Comparison of ENCODE assay signal across 8 cellular contexts in genomic region chr1:84480658-84481057, GRCh38. TPM values are rescaled to one million over a fixed set of nuclear protein-coding genes. Genes with fewer than 3 reads are reported as not detected.
A peak's percentile ranks its signal among the peaks of the same experiment; 100 is the strongest.
DNase-seq lines count a peak whose midpoint lies in the region; ATAC-seq and TF ChIP-seq lines count a peak whose summit lies in the region.

No MANE protein-coding gene starts in this region.

- peaks cover 45% of the 10 kb centered on the region for H4K20me1 ChIP-seq in Loucy (ENCODE audit: insufficient read depth, low read length, poor library complexity, severe bottlenecking)

- no peak overlapping the region for H2AFZ ChIP-seq in Loucy (ENCODE audit: low read length)

- H3K4me1 Mint-ChIP-seq in activated CD4-positive, alpha-beta T cell treated with anti-CD3 and anti-CD28 coated beads for 36 hours: peaks cover 45% of the 10 kb centered on the region

- CTCF ChIA-PET in activated CD4-positive, alpha-beta T cell treated with anti-CD3 and anti-CD28 coated beads for 36 hours (lab: Charles Lee): interaction anchor here (1.0 to 2.6 kb wide), 16 partner anchors 13 to 339 kb away, joined by 3 to 11 read pairs (median 4); partner anchors contain the start of gene CTBS

- POLR2A ChIA-PET in activated CD4-positive, alpha-beta T cell treated with anti-CD3 and anti-CD28 coated beads for 36 hours (lab: Charles Lee): interaction anchor here (1.0 to 1.2 kb wide), 2 partner anchors 23 to 25 kb away, joined by 3 to 6 read pairs; partner anchors contain the start of genes GNG5 and SPATA1

- ATAC-seq in activated CD4-positive, alpha-beta T cell treated with anti-CD3 and anti-CD28 coated beads for 36 hours: no peak

- peak overlapping the region; percentile 94 for H3K4me2 ChIP-seq in Loucy (ENCODE audit: low read depth, low read length, poor library complexity, severe bottlenecking)

- no peaks in the 10 kb centered on the region for H3F3A ChIP-seq in Loucy (ENCODE audit: low read depth)

- H3K9ac ChIP-seq in Loucy (ENCODE audit: low read depth, low read length, poor library complexity, severe bottlenecking) (peak overlapping the region; percentile 81), endocrine pancreas (ENCODE audit: control insufficient read depth, insufficient read depth, low read length) (no peak overlapping the region), skeletal muscle tissue (ENCODE audit: low read depth in 1 of 3, low read length in 3 of 3) (no peak overlapping the region)

- H3K36me3 Mint-ChIP-seq in activated CD4-positive, alpha-beta T cell treated with anti-CD3 and anti-CD28 coated beads for 36 hours (ENCODE audit: low read depth): peaks cover 43% of the 10 kb centered on the region

- H3K9me3 Mint-ChIP-seq in activated CD4-positive, alpha-beta T cell treated with anti-CD3 and anti-CD28 coated beads for 36 hours (ENCODE audit: low read depth): peaks cover 8% of the 10 kb centered on the region

- DNase-seq in activated CD4-positive, alpha-beta T cell treated with anti-CD3 and anti-CD28 coated beads for 36 hours: no peak
- DNase-seq in activated CD4-positive, alpha-beta T cell treated with anti-CD3 and anti-CD28 coated beads, Interleukin-2, amount 50 U/mL, for 1 hour: no peak
- DNase-seq in DMS153 treated with DMSO at 0.1 percent for 48 hours (lab: John Stamatoyannopoulos, UW; ENCODE audit: unreplicated experiment): no peak
- no peak for DNase-seq in A172 (ENCODE audit: low spot score)
- no peak for DNase-seq in SW 1271 (lab: John Stamatoyannopoulos, UW)

- H3K36me3 ChIP-seq in Loucy (ENCODE audit: insufficient read depth, low read length) (peaks cover 12% of the 10 kb centered on the region), endocrine pancreas (ENCODE audit: control insufficient read depth, insufficient read depth, low read length) (no peaks in the 10 kb centered on the region), skeletal muscle tissue (ENCODE audit: control insufficient read depth in 3 of 3, insufficient read depth in 3 of 3, low read length in 3 of 3) (peaks cover 2 to 18% (median 12%) of the 10 kb centered on the region in 3 donors)

- H3K27me3 Mint-ChIP-seq in activated CD4-positive, alpha-beta T cell treated with anti-CD3 and anti-CD28 coated beads for 36 hours: peaks cover 8% of the 10 kb centered on the region

- peak overlapping the region; percentile 37 for H3K27ac Mint-ChIP-seq in activated CD4-positive, alpha-beta T cell treated with anti-CD3 and anti-CD28 coated beads for 36 hours

- peak overlapping the region; percentile 92 for H3K4me3 Mint-ChIP-seq in activated CD4-positive, alpha-beta T cell treated with anti-CD3 and anti-CD28 coated beads for 36 hours

- TF ChIP-seq CTCF in Loucy (conservative IDR thresholded peaks at IDR 0.05; ENCODE audit: low read length): no peak

- H3K79me2 ChIP-seq in Loucy (ENCODE audit: insufficient read depth, low read length): peaks cover 62% of the 10 kb centered on the region

- no peak overlapping the region for H3K27ac ChIP-seq in skeletal muscle tissue (ENCODE audit: low read depth, low read length)

- H3K9me2 ChIP-seq in Loucy (replicated peaks; ENCODE audit: low read depth, low read length): no peaks in the 10 kb centered on the region

- H3K9me3 ChIP-seq in Loucy (ENCODE audit: insufficient read depth, low read depth, low read length) (no peaks in the 10 kb centered on the region), endocrine pancreas (ENCODE audit: control insufficient read depth, low read length) (no peaks in the 10 kb centered on the region), skeletal muscle tissue (ENCODE audit: control insufficient read depth in 3 of 3, low read length in 3 of 3) (peaks cover 0 to 4% (median 0%) of the 10 kb centered on the region in 3 donors)

- H3K4me1 ChIP-seq in Loucy (ENCODE audit: insufficient read depth, low read length, poor library complexity, severe bottlenecking) (peaks cover 48% of the 10 kb centered on the region), endocrine pancreas (ENCODE audit: control insufficient read depth, insufficient read depth, low read length) (peaks cover 17% of the 10 kb centered on the region), skeletal muscle tissue (ENCODE audit: control insufficient read depth in 3 of 3, insufficient read depth in 3 of 3, low read length in 3 of 3) (peaks cover 8 to 13% (median 12%) of the 10 kb centered on the region in 3 donors)

- intact Hi-C loops in activated CD4-positive, alpha-beta T cell treated with anti-CD3 and anti-CD28 coated beads for 36 hours (cut with DNase I, micrococcal nuclease): no loop called here

- H3K27me3 ChIP-seq in Loucy (ENCODE audit: insufficient read depth, low read length, poor library complexity, severe bottlenecking) (peaks cover 34% of the 10 kb centered on the region), endocrine pancreas (ENCODE audit: control insufficient read depth, insufficient read depth, low read length) (no peaks in the 10 kb centered on the region), skeletal muscle tissue (ENCODE audit: control insufficient read depth in 3 of 3, insufficient read depth in 3 of 3, low read length in 3 of 3) (peaks cover 0 to 6% (median 5%) of the 10 kb centered on the region in 3 donors)

- H3K4me3 ChIP-seq in Loucy (ENCODE audit: low read length, poor library complexity, severe bottlenecking): peak overlapping the region; percentile 99
- peak overlapping the region; percentile 95 for H3K4me3 ChIP-seq in endocrine pancreas (ENCODE audit: control insufficient read depth, insufficient read depth, low read length)
- peak overlapping the region in 2 of 3 donors; percentile 23 to 81 for H3K4me3 ChIP-seq in skeletal muscle tissue (ENCODE audit: low read length in 3 of 3)

RNA-seq across cellular contexts. Expression of gene RPF1, which starts 1.6 kb away (rescaled TPM):
- total RNA-seq in activated CD4-positive, alpha-beta T cell treated with anti-CD3 and anti-CD28 coated beads for 36 hours: 10 to 100 TPM; 59.1 to 70.2 TPM
- 20.9 TPM for total RNA-seq in skeletal muscle tissue
- 40.9 and 54.9 TPM in 2 replicates for total RNA-seq in A172 (2014; rRNA removed; shearing (Covaris generic))

RNA-seq across cellular contexts. Expression of gene SPATA1, which starts 25.5 kb away (rescaled TPM):
- 1 to 10 TPM in 1 of 2 experiments, under 1 TPM in 1; 0.61 to 1.4 TPM for total RNA-seq in activated CD4-positive, alpha-beta T cell treated with anti-CD3 and anti-CD28 coated beads for 36 hours
- 1.0 TPM for total RNA-seq in skeletal muscle tissue
- not detected in 2 replicates for total RNA-seq in A172 (2014; rRNA removed; shearing (Covaris generic))

RNA-seq across cellular contexts. Expression of gene GNG5, which starts 25.7 kb away (rescaled TPM):
- total RNA-seq in activated CD4-positive, alpha-beta T cell treated with anti-CD3 and anti-CD28 coated beads for 36 hours: 100 to 1,000 TPM; 124 to 159 TPM
- 20.9 TPM for total RNA-seq in skeletal muscle tissue
- 32.2 and 32.7 TPM in 2 replicates for total RNA-seq in A172 (2014; rRNA removed; shearing (Covaris generic))
